1 cellular context compared by ENCODE assay signal in genomic region chr6:18042536-18043145, GRCh38.
TF ChIP-seq lines count a peak whose summit lies in the region.

No MANE protein-coding gene starts in this region.

TF ChIP-seq in H1, 55 proteins besides CTCF, POLR2A, EP300 and RAD21:
- TF ChIP-seq, protein P1, sequence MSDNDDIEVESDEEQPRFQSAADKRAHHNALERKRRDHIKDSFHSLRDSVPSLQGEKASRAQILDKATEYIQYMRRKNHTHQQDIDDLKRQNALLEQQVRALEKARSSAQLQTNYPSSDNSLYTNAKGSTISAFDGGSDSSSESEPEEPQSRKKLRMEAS (IDR thresholded peaks at IDR 0.05): no peak
- TF ChIP-seq RFX5 (IDR thresholded peaks at IDR 0.05; ENCODE audit: borderline replicate concordance, low read depth, low read length) (no peak), CHD7 (IDR thresholded peaks at IDR 0.05; ENCODE audit: insufficient replicate concordance, low read length) (no peak), SUZ12 (IDR thresholded peaks at IDR 0.05; ENCODE audit: low read length) (no peak), RBBP5 (IDR thresholded peaks at IDR 0.05; ENCODE audit: borderline replicate concordance, low read depth, low read length) (no peak), SAP30 (IDR thresholded peaks at IDR 0.05; ENCODE audit: insufficient read depth, insufficient replicate concordance, low read length) (no peak), ATF3 (IDR thresholded peaks at IDR 0.05; ENCODE audit: insufficient read depth, low read depth, low read length) (no peak), SP4 (IDR thresholded peaks at IDR 0.05; ENCODE audit: low read length) (no peak), TAF1 (IDR thresholded peaks at IDR 0.05; ENCODE audit: low read depth, low read length) (no peak), JUN (IDR thresholded peaks at IDR 0.05; ENCODE audit: low read depth, low read length) (no peak), EZH2 (IDR thresholded peaks at IDR 0.05; ENCODE audit: low read depth, low read length, severe bottlenecking) (no peak), SP1 (IDR thresholded peaks at IDR 0.05; ENCODE audit: low read depth, low read length) (no peak), GABPA (IDR thresholded peaks at IDR 0.05; ENCODE audit: borderline replicate concordance, insufficient read depth, low read length) (no peak)
